8 cellular contexts compared by ENCODE assay signal in genomic region chr21:42010507-42011493, GRCh38. TPM values are rescaled to one million over a fixed set of nuclear protein-coding genes. Genes with fewer than 3 reads are reported as not detected.
A peak's percentile ranks its signal among the peaks of the same experiment; 100 is the strongest.
DNase-seq lines count a peak whose midpoint lies in the region; ATAC-seq and TF ChIP-seq lines count a peak whose summit lies in the region.

No MANE protein-coding gene starts in this region.

- TF ChIP-seq EP300 in sigmoid colon (IDR thresholded peaks at IDR 0.05), result no peak

- ATAC-seq in GM19035 (IDR thresholded peaks at IDR 0.05; ENCODE audit: unreplicated experiment), result peak; percentile 27
- peak; percentile 24 for ATAC-seq in HG03135 (IDR thresholded peaks at IDR 0.05; ENCODE audit: unreplicated experiment)
- peak; percentile 18 to 45 for ATAC-seq in right cardiac atrium

- TF ChIP-seq CTCF in Caco-2 (IDR thresholded peaks at IDR 0.05; ENCODE audit: insufficient read depth in 1 of 2, low read depth in 1 of 2, low read length in 1 of 2, severe bottlenecking in 1 of 2, unreplicated experiment in 1 of 2), result peak in 1 of 2 experiments; percentile 6
- TF ChIP-seq CTCF in sigmoid colon (IDR thresholded peaks at IDR 0.05), result no peak

- peaks cover 37% of the 10 kb centered on the region for H3K36me3 Mint-ChIP-seq in Caco-2 (ENCODE audit: insufficient read depth, unreplicated experiment)
- H3K36me3 Mint-ChIP-seq in activated naive CD8-positive, alpha-beta T cell treated with anti-CD3 and anti-CD28 coated beads for 36 hours, result peaks cover 23% of the 10 kb centered on the region

- DNase-seq in Caco-2 (peak; percentile 49 to 60), NOMO-1 treated with dmso at 0.1 percent for 144 hours (lab: John Stamatoyannopoulos, UW; ENCODE audit: unreplicated experiment) (peak; percentile 18), right cardiac atrium (peak in 2 of 3 donors; percentile 57 to 72), sigmoid colon (no peak), NCI-H187 (lab: John Stamatoyannopoulos, UW) (no peak)
- peak; percentile 50 for DNase-seq in activated naive CD8-positive, alpha-beta T cell treated with anti-CD3 and anti-CD28 coated beads for 36 hours

- peak overlapping the region; percentile 80 for H3K4me3 ChIP-seq in Caco-2 (ENCODE audit: low read depth, low read length)
- peak overlapping the region; percentile 53 for H3K4me3 ChIP-seq in right cardiac atrium (ENCODE audit: low read length)
- peak overlapping the region; percentile 70 to 90 (median 81) for H3K4me3 ChIP-seq in sigmoid colon

- WGBS in right cardiac atrium, result under 1% methylated on average over 120 of the region's 120 CpGs
- WGBS in sigmoid colon, 2 donors, result 0 to 1% methylated on average over 120 of the region's 120 CpGs

- peaks cover 4% of the 10 kb centered on the region; the same call in 1 of the 2 replicates for H3K4me1 ChIP-seq in Caco-2
- no peaks in the 10 kb centered on the region for H3K4me1 ChIP-seq in right cardiac atrium (ENCODE audit: control insufficient read depth, insufficient read depth, low read length)
- H3K4me1 ChIP-seq in sigmoid colon, result peaks cover 0 to 16% (median 8%) of the 10 kb centered on the region in 4 donors

- peaks cover 19% of the 10 kb centered on the region for H3K4me1 Mint-ChIP-seq in Caco-2 (ENCODE audit: low read depth, unreplicated experiment)
- H3K4me1 Mint-ChIP-seq in activated naive CD8-positive, alpha-beta T cell treated with anti-CD3 and anti-CD28 coated beads for 36 hours, result peaks cover 23% of the 10 kb centered on the region

- intact Hi-C loops in Caco-2 (cut with micrococcal nuclease; ENCODE audit: unreplicated experiment) (loop anchor here (2.0 to 5.0 kb wide), 2 partner anchors 46 to 133 kb away; partner anchors contain the start of gene PRDM15), right cardiac atrium (cut with DNase I) (no loop called here), sigmoid colon (cut with DNase I) (loop anchor here (1.0 to 10.0 kb wide), 5 partner anchors 56 to 214 kb away; partner anchors contain the start of genes C2CD2 and PRDM15)

- no TSS peak for BruUV-seq in Caco-2 (replicated peaks; lab: Mats Ljungman, UMichigan)

- H3K27me3 ChIP-seq in Caco-2 (replicated peaks; ENCODE audit: control insufficient read depth, insufficient read depth, low read length) (no peaks in the 10 kb centered on the region), right cardiac atrium (ENCODE audit: control insufficient read depth, insufficient read depth) (no peaks in the 10 kb centered on the region), sigmoid colon (no peaks in the 10 kb centered on the region)

- no peaks in the 10 kb centered on the region for H3K9me3 ChIP-seq in Caco-2
- H3K9me3 ChIP-seq in right cardiac atrium (ENCODE audit: control insufficient read depth, low read length), result no peaks in the 10 kb centered on the region
- H3K9me3 ChIP-seq in sigmoid colon, result no peaks in the 10 kb centered on the region

- H3K27me3 Mint-ChIP-seq in Caco-2 (ENCODE audit: insufficient read depth, unreplicated experiment), result no peaks in the 10 kb centered on the region
- H3K27me3 Mint-ChIP-seq in activated naive CD8-positive, alpha-beta T cell treated with anti-CD3 and anti-CD28 coated beads for 36 hours, result peaks cover 5% of the 10 kb centered on the region

- CTCF ChIA-PET in Caco-2 (lab: Charles Lee), result interaction anchor here (1.4 kb wide), 2 partner anchors 97 to 107 kb away, joined by 4 read pairs; no protein-coding TSS in a partner anchor

- H3K4me3 Mint-ChIP-seq in Caco-2 (ENCODE audit: unreplicated experiment), result peak overlapping the region; percentile 85
- H3K4me3 Mint-ChIP-seq in activated naive CD8-positive, alpha-beta T cell treated with anti-CD3 and anti-CD28 coated beads for 36 hours, result peak overlapping the region; percentile 83

- TF ChIP-seq POLR2A in sigmoid colon (IDR thresholded peaks at IDR 0.05), result no peak

- H3K27ac ChIP-seq in right cardiac atrium (ENCODE audit: low read length) (peak overlapping the region; percentile 65), sigmoid colon (peak overlapping the region; percentile 95 to 99 (median 97))

- peak overlapping the region; percentile 98 for H3K27ac Mint-ChIP-seq in Caco-2 (ENCODE audit: unreplicated experiment)
- peak overlapping the region; percentile 83 for H3K27ac Mint-ChIP-seq in activated naive CD8-positive, alpha-beta T cell treated with anti-CD3 and anti-CD28 coated beads for 36 hours

- POLR2A ChIA-PET in Caco-2 (lab: Charles Lee), result no interaction called here

- H3K9me3 Mint-ChIP-seq in Caco-2 (ENCODE audit: unreplicated experiment), result peaks cover 10% of the 10 kb centered on the region
- H3K9me3 Mint-ChIP-seq in activated naive CD8-positive, alpha-beta T cell treated with anti-CD3 and anti-CD28 coated beads for 36 hours, result no peaks in the 10 kb centered on the region

- H3K36me3 ChIP-seq in Caco-2 (ENCODE audit: control insufficient read depth, insufficient read depth, low read length) (no peaks in the 10 kb centered on the region), sigmoid colon (no peaks in the 10 kb centered on the region)

RNA-seq across cellular contexts. Expression of gene ZBTB21, which starts 0.6 kb away (rescaled TPM):
- total RNA-seq in Caco-2 (2022), result 21.4 and 23.3 TPM in 2 replicates
- 10 to 100 TPM; 29.6 to 29.7 TPM for total RNA-seq in activated naive CD8-positive, alpha-beta T cell treated with anti-CD3 and anti-CD28 coated beads for 36 hours
- 10 to 100 TPM in 2 of 4 donors, 1 to 10 TPM in 2; 6.8 to 15.2 (median 8.9) TPM for total RNA-seq in right cardiac atrium
- polyA plus RNA-seq in right cardiac atrium, result 2.6 TPM
- 10 to 100 TPM in 1 of 4 donors, 1 to 10 TPM in 3; 6.9 to 14.7 (median 7.7) TPM for total RNA-seq in sigmoid colon
- polyA plus RNA-seq in sigmoid colon, result 1 to 10 TPM; 1.8 to 2.9 (median 2.8) TPM

RNA-seq across cellular contexts. Expression of gene C2CD2, which starts 57.0 kb away (rescaled TPM):
- total RNA-seq in Caco-2 (2022), result 12.6 and 13.5 TPM in 2 replicates
- total RNA-seq in activated naive CD8-positive, alpha-beta T cell treated with anti-CD3 and anti-CD28 coated beads for 36 hours, result 1 to 10 TPM; 6.3 to 7.6 TPM
- 10 to 100 TPM in 1 of 4 donors, 1 to 10 TPM in 3; 8.0 to 10.0 (median 8.4) TPM for total RNA-seq in right cardiac atrium
- 6.2 TPM for polyA plus RNA-seq in right cardiac atrium
- total RNA-seq in sigmoid colon, result 10 to 100 TPM; 19.0 to 45.1 (median 22.2) TPM
- 1 to 10 TPM; 1.8 to 8.3 (median 3.7) TPM for polyA plus RNA-seq in sigmoid colon

Comparison
In these comparisons a context has a peak if more than half of its experiments do, and no peak if none do; other contexts are left out.
1. DNase-seq: peak in Caco-2 (2 of 2), NOMO-1 treated with dmso at 0.1 percent for 144 hours (single experiment), activated naive CD8-positive, alpha-beta T cell treated with anti-CD3 and anti-CD28 coated beads for 36 hours (single experiment) and right cardiac atrium (2 of 3); none in sigmoid colon (single experiment) and NCI-H187 (0 of 2).
2. intact Hi-C loops: an anchor here in Caco-2 (2.0 to 5.0 kb wide) and sigmoid colon (1.0 to 10.0 kb wide); none called in right cardiac atrium.
3. Peak in every context shown above with its lines, with median percentiles within 50 percentile points of each other: H3K4me3 ChIP-seq and ATAC-seq.